In genomic region chr19:36773223-36773579, GRCh38 we compare ENCODE assay signal across 8 cellular contexts. TPM values are rescaled to one million over a fixed set of nuclear protein-coding genes. Genes with fewer than 3 reads are reported as not detected.
A peak's percentile ranks its signal among the peaks of the same experiment; 100 is the strongest.
DNase-seq lines count a peak whose midpoint lies in the region; ATAC-seq and TF ChIP-seq lines count a peak whose summit lies in the region.

No MANE protein-coding gene starts in this region.

- POLR2A ChIA-PET in Caco-2 (lab: Charles Lee): interaction anchor here (1.1 kb wide), 1 partner anchor 200 kb away, joined by 3 read pairs; the partner anchor contains the start of gene ZNF529

- H3K27me3 Mint-ChIP-seq in Caco-2 (ENCODE audit: insufficient read depth, unreplicated experiment) (no peaks in the 10 kb centered on the region), naive B cell (no peaks in the 10 kb centered on the region)

- H3K36me3 ChIP-seq in Caco-2 (ENCODE audit: control insufficient read depth, insufficient read depth, low read length) (no peaks in the 10 kb centered on the region), brain microvascular endothelial cell (replicated peaks) (no peaks in the 10 kb centered on the region)

- no peak overlapping the region for H3K27ac ChIP-seq in brain microvascular endothelial cell

- H3K9me3 Mint-ChIP-seq in Caco-2 (ENCODE audit: unreplicated experiment) (peaks cover 40% of the 10 kb centered on the region), naive B cell (peaks cover 4 to 50% (median 27%) of the 10 kb centered on the region in 7 donors)

- in situ Hi-C loops in brain microvascular endothelial cell (cut with HindIII; ENCODE audit: low pct_ligation_motif_present, low sequenced_read_pairs): no loop called here

- H3K4me3 Mint-ChIP-seq in Caco-2 (ENCODE audit: unreplicated experiment) (peak overlapping the region; percentile 96), naive B cell (peak overlapping the region; percentile 94 to 100 (median 98))

- intact Hi-C loops in Caco-2 (cut with micrococcal nuclease; ENCODE audit: unreplicated experiment): loop anchor here (5.0 to 10.0 kb wide), 5 partner anchors 86 to 286 kb away; partner anchors contain the start of genes ZNF260, ZNF461, ZNF529 and ZNF566

- H3K4me3 ChIP-seq in Caco-2 (ENCODE audit: low read depth, low read length): peak overlapping the region; percentile 66
- H3K4me3 ChIP-seq in brain microvascular endothelial cell (ENCODE audit: low read depth, low read length): peak overlapping the region; percentile 96

- H3K36me3 Mint-ChIP-seq in Caco-2 (ENCODE audit: insufficient read depth, unreplicated experiment) (peaks cover 34% of the 10 kb centered on the region), naive B cell (peaks cover 5 to 6% of the 10 kb centered on the region in 2 donors)

- CTCF ChIA-PET in Caco-2 (lab: Charles Lee): no interaction called here

- H3K4me1 Mint-ChIP-seq in Caco-2 (ENCODE audit: low read depth, unreplicated experiment) (peaks cover 17% of the 10 kb centered on the region), naive B cell (peaks cover 20 to 27% (median 27%) of the 10 kb centered on the region in 3 donors)

- DNase-seq in Caco-2 (no peak), brain microvascular endothelial cell (no peak), naive B cell (no peak), mesenteric fat pad (ENCODE audit: low spot score) (no peak)
- no peak for DNase-seq in stimulated activated CD4-positive, alpha-beta T cell treated with anti-CD3 and anti-CD28 coated beads, Interleukin-2, amount 100 ng/mL, for 24 hours

- no peaks in the 10 kb centered on the region for H3K4me1 ChIP-seq in Caco-2

- no TSS peak for BruUV-seq in Caco-2 (replicated peaks; lab: Mats Ljungman, UMichigan)

- ATAC-seq in HG03097 (IDR thresholded peaks at IDR 0.05; ENCODE audit: low FRiP score, unreplicated experiment) (peak; percentile 12), naive B cell (ENCODE audit: low read depth in 2 of 2) (peak; percentile 5 to 6), GM19035 (IDR thresholded peaks at IDR 0.05; ENCODE audit: unreplicated experiment) (no peak), GM18867 (IDR thresholded peaks at IDR 0.05; ENCODE audit: unreplicated experiment) (no peak)

- no peaks in the 10 kb centered on the region for H3K27me3 ChIP-seq in Caco-2 (replicated peaks; ENCODE audit: control insufficient read depth, insufficient read depth, low read length)
- H3K27me3 ChIP-seq in brain microvascular endothelial cell (replicated peaks): no peaks in the 10 kb centered on the region

- H3K9me3 ChIP-seq in Caco-2: peaks cover 23% of the 10 kb centered on the region

- no peak for TF ChIP-seq CTCF in Caco-2 (IDR thresholded peaks at IDR 0.05; ENCODE audit: insufficient read depth in 1 of 2, low read depth in 1 of 2, low read length in 1 of 2, severe bottlenecking in 1 of 2, unreplicated experiment in 1 of 2)
- no peak for TF ChIP-seq CTCF in brain microvascular endothelial cell (IDR thresholded peaks at IDR 0.05; ENCODE audit: low read depth, low read length, missing control alignments)

- H3K27ac Mint-ChIP-seq in Caco-2 (ENCODE audit: unreplicated experiment) (peak overlapping the region; percentile 88), naive B cell (peak overlapping the region; percentile 14 to 98 (median 92))

RNA-seq across cellular contexts. Expression of gene ZNF850, which starts 0.6 kb away (rescaled TPM):
- total RNA-seq in Caco-2 (2022) (7.2 and 7.8 TPM in 2 replicates), mesenteric fat pad (2.1 TPM)
- 1 to 10 TPM in 2 of 6 donors, under 1 TPM in 3, not detected in 1; 0.29 to 1.8 (median 0.63) TPM for polyA plus RNA-seq in naive B cell (ENCODE audit: low read depth in 6 of 6)

Comparison
In these comparisons a context has a peak if more than half of its experiments do, and no peak if none do; other contexts are left out.
1. ATAC-seq: peak in HG03097 (single experiment) and naive B cell (2 of 2); none in GM19035 (single experiment) and GM18867 (single experiment).